Comparison of ENCODE assay signal across 8 cellular contexts in the genomic region with DNA sequence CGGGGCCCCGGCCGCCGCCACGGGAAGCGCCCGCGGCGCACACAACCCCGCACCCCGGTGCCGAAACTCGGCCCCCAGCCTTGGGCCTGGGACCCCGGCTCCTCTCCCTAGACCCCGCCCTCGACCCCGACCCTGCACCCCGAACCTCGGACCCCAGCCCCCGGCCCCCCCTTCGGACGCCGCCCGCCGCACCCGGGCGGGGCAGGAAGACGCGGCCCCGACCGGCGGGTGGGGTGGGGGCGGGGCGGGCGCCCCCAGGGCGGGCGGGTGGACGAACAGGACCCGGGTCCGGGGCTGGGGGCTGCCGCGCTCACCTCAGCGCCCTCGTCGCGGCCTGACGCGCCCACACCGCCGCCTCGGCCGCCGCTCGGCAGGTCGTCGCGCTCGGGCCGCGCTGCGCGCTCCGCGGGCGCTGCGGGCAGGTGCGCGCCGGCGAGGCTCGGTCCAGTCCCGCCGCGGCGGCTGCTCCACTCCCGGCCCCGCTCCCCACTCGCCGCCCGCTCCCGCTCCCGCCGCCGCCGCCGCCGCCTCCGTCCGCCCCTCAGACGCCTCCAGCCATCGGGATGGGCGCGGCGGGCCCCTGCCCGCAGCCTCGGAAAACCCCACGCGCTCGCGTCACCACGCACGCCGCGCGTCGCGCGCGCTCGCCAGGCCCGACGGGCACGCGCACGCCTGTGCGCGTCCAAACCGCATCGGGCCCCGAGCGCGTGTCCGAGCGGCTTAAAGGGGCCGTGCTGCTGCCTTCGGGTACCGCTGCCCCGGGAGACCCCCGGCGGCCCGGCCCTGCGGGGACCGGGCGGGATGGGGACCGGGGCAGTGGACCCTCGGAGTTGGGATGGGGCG. TPM values are rescaled to one million over a fixed set of nuclear protein-coding genes. Genes with fewer than 3 reads are reported as not detected.
DNase-seq lines count a peak whose midpoint lies in the region; ATAC-seq lines count a peak whose summit lies in the region.

A gene (minus strand): TSS at position 582 of the 843 bp plus-strand sequence. CDS start 65,634 bp downstream, outside the sequence.

- intact Hi-C loops in left colon (cut with DNase I, micrococcal nuclease), result no loop called here

- peak within 1 kb of the TSS; percentile 88 for H3K27ac ChIP-seq in cingulate gyrus (ENCODE audit: low read depth, low read length)

- peak; percentile 96 for DNase-seq in AG08395 (ENCODE audit: low spot score)
- peak; percentile 99 for DNase-seq in NCI-H510A (lab: John Stamatoyannopoulos, UW)
- peak; percentile 90 for DNase-seq in activated CD4-positive, alpha-beta T cell treated with anti-CD3 and anti-CD28 coated beads for 48 hours
- DNase-seq in left colon, result peak; percentile 82 to 90
- DNase-seq in stimulated activated CD4-positive, alpha-beta T cell treated with anti-CD3 and anti-CD28 coated beads, Interleukin-1b, Interleukin-23, amount 100 ng/mL, for 24 hours (ENCODE audit: low read depth in 4 of 4, low spot score in 1 of 4), result peak; percentile 71 to 80 (median 74)

- peak; percentile 71 for ATAC-seq in GM18909 (IDR thresholded peaks at IDR 0.05; ENCODE audit: poor library complexity, unreplicated experiment)
- ATAC-seq in HG03159 (IDR thresholded peaks at IDR 0.05; ENCODE audit: unreplicated experiment), result peak; percentile 59
- ATAC-seq in left colon, result peak; percentile 60

RNA-seq across cellular contexts. Expression of the gene that starts here (rescaled TPM):
- 100 to 1,000 TPM; 308 to 326 TPM for total RNA-seq in left colon

Comparison
In these comparisons a context has a peak if more than half of its experiments do, and no peak if none do; other contexts are left out.
1. Peak in every context shown above with its lines: DNase-seq, ATAC-seq and H3K27ac ChIP-seq.